In genomic region chr12:116808113-116808786, GRCh38 we compare ENCODE assay signal across 16 cellular contexts.
DNase-seq lines count a peak whose midpoint lies in the region; ATAC-seq and TF ChIP-seq lines count a peak whose summit lies in the region.
"Had no signal": no experiment of that assay in that cellular context is flagged by ENCODE, and none has a peak within 500 bp of the region (broad histone marks: within the 10 kb centered on the region; RNA-seq: fewer than 3 reads in every experiment).

No MANE protein-coding gene starts in this region.

- CTCF ChIA-PET in Calu3 (lab: Charles Lee), result no interaction called here

- ATAC-seq in stimulated activated naive CD8-positive, alpha-beta T cell treated with anti-CD3 and anti-CD28 coated beads, Interleukin-15, amount 100 ng/mL, for 72 hours, result no peak
- no peak for ATAC-seq in stimulated activated naive CD8-positive, alpha-beta T cell treated with anti-CD3 and anti-CD28 coated beads, Interleukin-15, Interleukin-2, amounts not matched to agents 100 U/mL and 50 U/mL, for 24 hours
- ATAC-seq in HG02798 (IDR thresholded peaks at IDR 0.05; ENCODE audit: poor library complexity, unreplicated experiment), result no peak

- intact Hi-C loops in Calu3 (cut with micrococcal nuclease; ENCODE audit: unreplicated experiment), result no loop called here

- H3K9me3 ChIP-seq in endodermal cell (ENCODE audit: control insufficient read depth, low read length), result no peaks in the 10 kb centered on the region

- no TSS peak for BruUV-seq in Calu3 (replicated peaks; lab: Mats Ljungman, UMichigan)

- no peak overlapping the region for H3K9ac ChIP-seq in endodermal cell (ENCODE audit: extremely low read depth, low read length, poor library complexity, severe bottlenecking)

- no peak overlapping the region for H3K27ac ChIP-seq in endodermal cell (ENCODE audit: low read depth, low read length)
- H3K27ac ChIP-seq: SK-N-MC had no signal

- no peaks in the 10 kb centered on the region for H3K4me1 Mint-ChIP-seq in stimulated activated naive CD8-positive, alpha-beta T cell treated with anti-CD3 and anti-CD28 coated beads, Interleukin-15, amount 100 ng/mL, for 72 hours
- H3K4me1 Mint-ChIP-seq in endodermal cell, result no peaks in the 10 kb centered on the region
- peaks cover 4% of the 10 kb centered on the region for H3K4me1 Mint-ChIP-seq in Calu3 (ENCODE audit: low read depth, unreplicated experiment)
- H3K4me1 Mint-ChIP-seq: H9 had no signal

- no peak overlapping the region for H3K4me3 ChIP-seq in endodermal cell (ENCODE audit: low read length)
- H3K4me3 ChIP-seq: SK-N-MC had no signal

- no peaks in the 10 kb centered on the region for H3K4me1 ChIP-seq in endodermal cell (ENCODE audit: control insufficient read depth, insufficient read depth, low read length)

- H3K36me3 ChIP-seq in endodermal cell (ENCODE audit: control insufficient read depth, insufficient read depth, low read length), result no peaks in the 10 kb centered on the region

- 93 to 95% methylated on average over 5 to 9 of the region's 10 CpGs for WGBS in endodermal cell (ENCODE audit: insufficient coverage in 1 of 2, insufficient read length in 1 of 2), 2 experiments

- H3K36me3 Mint-ChIP-seq in endodermal cell (ENCODE audit: low read depth) (peaks cover 5% of the 10 kb centered on the region), Calu3 (ENCODE audit: insufficient read depth, unreplicated experiment) (no peaks in the 10 kb centered on the region)

- no peaks in the 10 kb centered on the region for H3K27me3 ChIP-seq in endodermal cell (ENCODE audit: control insufficient read depth, insufficient read depth, low read length, poor library complexity, severe bottlenecking)

- no peak overlapping the region for H3K4me3 Mint-ChIP-seq in stimulated activated naive CD8-positive, alpha-beta T cell treated with anti-CD3 and anti-CD28 coated beads, Interleukin-15, amount 100 ng/mL, for 72 hours
- H3K4me3 Mint-ChIP-seq in endodermal cell (no peak overlapping the region), Calu3 (ENCODE audit: low read depth, unreplicated experiment) (no peak overlapping the region)
- H3K4me3 Mint-ChIP-seq: H9 had no signal

- no peaks in the 10 kb centered on the region for H3K9me3 Mint-ChIP-seq in stimulated activated naive CD8-positive, alpha-beta T cell treated with anti-CD3 and anti-CD28 coated beads, Interleukin-15, amount 100 ng/mL, for 72 hours
- H3K9me3 Mint-ChIP-seq in endodermal cell (no peaks in the 10 kb centered on the region), Calu3 (ENCODE audit: low read depth, unreplicated experiment) (no peaks in the 10 kb centered on the region)
- H3K9me3 Mint-ChIP-seq: H9 had no signal

- TF ChIP-seq CTCF in endodermal cell (conservative IDR thresholded peaks at IDR 0.05) (no peak), Calu3 (IDR thresholded peaks at IDR 0.05; ENCODE audit: unreplicated experiment) (no peak)

- no peak for DNase-seq in stimulated activated naive CD8-positive, alpha-beta T cell treated with anti-CD3 and anti-CD28 coated beads, Interleukin-15, amount 100 ng/mL, for 72 hours
- no peak for DNase-seq in stimulated activated naive CD8-positive, alpha-beta T cell treated with anti-CD3 and anti-CD28 coated beads, Interleukin-15, Interleukin-2, amounts not matched to agents 100 U/mL and 50 U/mL, for 24 hours
- DNase-seq in NCI-H69 (lab: John Stamatoyannopoulos, UW) (peak; percentile 92), endodermal cell (peak; percentile 31), NCI-H1436 treated with DMSO at 0.1 percent for 48 hours (lab: John Stamatoyannopoulos, UW) (no peak), Calu3 (no peak)
- DNase-seq: C1 segment of cervical spinal cord, DMS 273 treated with DMSO at 0.1 percent for 48 hours, H9, KBM-7, NCI-H1105, NCI-H187, NCI-H524 treated with DMSO at 0.1 percent for 48 hours, SHP77 had no signal

- no peaks in the 10 kb centered on the region for H3K27me3 Mint-ChIP-seq in stimulated activated naive CD8-positive, alpha-beta T cell treated with anti-CD3 and anti-CD28 coated beads, Interleukin-15, amount 100 ng/mL, for 72 hours
- H3K27me3 Mint-ChIP-seq in endodermal cell (ENCODE audit: insufficient read depth), result no peaks in the 10 kb centered on the region
- no peaks in the 10 kb centered on the region for H3K27me3 Mint-ChIP-seq in Calu3 (ENCODE audit: unreplicated experiment)

- peak overlapping the region; percentile 42 to 74 for H3K27ac Mint-ChIP-seq in stimulated activated naive CD8-positive, alpha-beta T cell treated with anti-CD3 and anti-CD28 coated beads, Interleukin-15, amount 100 ng/mL, for 72 hours
- H3K27ac Mint-ChIP-seq in endodermal cell, result no peak overlapping the region
- no peak overlapping the region for H3K27ac Mint-ChIP-seq in Calu3 (ENCODE audit: unreplicated experiment)

Comparison
In these comparisons a context has a peak if more than half of its experiments do, and no peak if none do; other contexts are left out.
1. DNase-seq: peak in NCI-H69 (single experiment) and endodermal cell (single experiment); none in stimulated activated naive CD8-positive, alpha-beta T cell treated with anti-CD3 and anti-CD28 coated beads, Interleukin-15, amount 100 ng/mL, for 72 hours (0 of 2), stimulated activated naive CD8-positive, alpha-beta T cell treated with anti-CD3 and anti-CD28 coated beads, Interleukin-15, Interleukin-2, amounts not matched to agents 100 U/mL and 50 U/mL, for 24 hours (single experiment), NCI-H1436 treated with DMSO at 0.1 percent for 48 hours (single experiment) and Calu3 (single experiment).
2. H3K27ac Mint-ChIP-seq: peak in stimulated activated naive CD8-positive, alpha-beta T cell treated with anti-CD3 and anti-CD28 coated beads, Interleukin-15, amount 100 ng/mL, for 72 hours (2 of 2); none in endodermal cell (single experiment) and Calu3 (single experiment).